Comparison of ENCODE assay signal across 19 cellular contexts in the genomic region with DNA sequence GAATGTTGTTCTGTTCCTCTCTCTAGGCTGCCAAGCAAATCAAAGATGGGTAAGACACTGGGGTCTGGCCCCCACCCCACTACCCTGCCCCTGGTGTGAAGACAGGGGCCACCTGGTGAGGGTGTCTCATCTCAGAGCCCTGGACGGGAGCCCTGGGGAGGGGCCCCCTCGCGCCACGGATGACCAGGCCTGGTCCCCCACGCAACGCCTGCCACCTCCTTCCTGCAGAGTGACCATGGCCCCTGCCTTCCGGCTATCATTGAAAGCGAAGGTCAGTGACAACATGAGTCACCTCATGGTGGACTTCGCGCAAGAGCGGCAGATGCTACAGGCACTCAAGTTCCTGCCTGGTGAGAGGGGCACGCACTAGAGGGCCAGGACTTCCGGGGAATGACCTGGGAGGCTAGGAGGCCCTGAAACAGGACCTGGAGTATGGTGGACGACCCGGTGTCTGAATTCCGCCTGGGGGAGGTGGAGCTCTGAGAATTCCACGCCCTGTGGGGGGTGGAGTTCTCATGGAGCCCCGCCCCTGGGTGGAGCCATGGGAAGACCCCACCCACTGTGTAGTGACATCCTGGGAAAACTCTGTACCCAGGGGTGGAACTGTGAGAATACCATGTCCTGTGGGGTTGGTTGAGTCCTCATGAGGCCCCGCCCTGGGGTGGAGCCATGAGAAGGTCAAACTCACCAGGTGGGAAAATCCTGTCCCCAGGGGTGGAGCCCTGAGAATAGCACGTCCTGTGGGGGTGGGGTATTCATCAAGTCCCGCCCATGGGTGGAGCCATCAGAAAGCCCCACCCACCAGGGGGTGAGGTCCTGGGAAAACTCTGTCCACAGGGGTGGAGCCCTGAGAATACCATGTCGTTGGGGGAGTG. TPM values are rescaled to one million over a fixed set of nuclear protein-coding genes. Genes with fewer than 3 reads are reported as not detected.
DNase-seq lines count a peak whose midpoint lies in the region; ATAC-seq and TF ChIP-seq lines count a peak whose summit lies in the region.
"Had no signal": no experiment of that assay in that cellular context is flagged by ENCODE, and none has a peak within 500 bp of the region (broad histone marks: within the 10 kb centered on the region; RNA-seq: fewer than 3 reads in every experiment).

No MANE protein-coding gene starts in this region.

- no peak overlapping the region for H3K27ac ChIP-seq in WERI-Rb-1
- H3K27ac ChIP-seq: esophagus muscularis mucosa, SK-N-MC, spleen, tibial artery had no signal

- no peaks in the 10 kb centered on the region for H3K27me3 ChIP-seq in WERI-Rb-1 (ENCODE audit: insufficient read depth, low read depth, severe bottlenecking)
- H3K27me3 ChIP-seq: MG63 had no signal

- POLR2A ChIA-PET in HEK293T (lab: Yijun Ruan, JAX) = no interaction called here

- H3K4me3 ChIP-seq in WERI-Rb-1 (ENCODE audit: low read depth, low read length) (no peak overlapping the region), mucosa of descending colon (no peak overlapping the region)
- H3K4me3 ChIP-seq: esophagus muscularis mucosa, GM12878, MG63, SK-N-MC, spleen, tibial artery had no signal

- ATAC-seq in mucosa of descending colon (peak; percentile 73), HG03135 (IDR thresholded peaks at IDR 0.05; ENCODE audit: unreplicated experiment) (no peak), HG03354 (IDR thresholded peaks at IDR 0.05; ENCODE audit: poor library complexity, severe bottlenecking, unreplicated experiment) (no peak)
- ATAC-seq: GM12878 had no signal

- peak; percentile 50 for DNase-seq in DMS53 (lab: John Stamatoyannopoulos, UW)
- DNase-seq in DMS53 treated with DMSO at 0.1 percent for 48 hours (lab: John Stamatoyannopoulos, UW; ENCODE audit: unreplicated experiment) = no peak
- DNase-seq in HEK293T (ENCODE audit: extremely low spot score) = peak; percentile 71
- peak; percentile 30 for DNase-seq in WERI-Rb-1
- peak in 2 of 3 donors; percentile 50 to 53 for DNase-seq in mucosa of descending colon
- no peak for DNase-seq in H4 (ENCODE audit: low spot score)
- DNase-seq: activated gamma-delta T cell treated with Interleukin-2 at 50 U/mL for 16 hours, NCI-H524 treated with DMSO at 0.1 percent for 48 hours, spleen, tibial artery had no signal

- CTCF ChIA-PET in HEK293T (lab: Yijun Ruan, JAX) = no interaction called here

- H3K9me3 ChIP-seq in WERI-Rb-1 (ENCODE audit: severe bottlenecking) (no peaks in the 10 kb centered on the region), mucosa of descending colon (no peaks in the 10 kb centered on the region)
- H3K9me3 ChIP-seq: esophagus muscularis mucosa, MG63, spleen, tibial artery had no signal

- intact Hi-C loops in mucosa of descending colon (cut with DNase I, micrococcal nuclease) = no loop called here

- H3K36me3 ChIP-seq in WERI-Rb-1 (peaks cover 30% of the 10 kb centered on the region), mucosa of descending colon (ENCODE audit: low read depth) (no peaks in the 10 kb centered on the region)
- H3K36me3 ChIP-seq: esophagus muscularis mucosa, MG63, spleen, tibial artery had no signal

- TF ChIP-seq CTCF in WERI-Rb-1 (IDR thresholded peaks at IDR 0.05; ENCODE audit: low read depth, low read length) = no peak
- no peak for TF ChIP-seq CTCF in mucosa of descending colon (IDR thresholded peaks at IDR 0.05)

- H3K4me1 ChIP-seq in mucosa of descending colon (ENCODE audit: low read depth) = no peaks in the 10 kb centered on the region
- H3K4me1 ChIP-seq: tibial artery had no signal

TF ChIP-seq in HEK293T, 16 proteins besides CTCF, POLR2A, EP300 and RAD21:
- no peak for TF ChIP-seq ARNT (IDR thresholded peaks at IDR 0.05)
- peak; percentile 48 for TF ChIP-seq SP1 (IDR thresholded peaks at IDR 0.05)

RNA-seq across cellular contexts. Expression of a gene that starts 6.1 kb away (rescaled TPM):
- total RNA-seq in mucosa of descending colon = 1 to 10 TPM in 1 of 3 donors, under 1 TPM in 2; 0.64 to 2.0 (median 0.84) TPM
- 19.0 and 26.7 TPM in 2 replicates for total RNA-seq in H4 (2014; rRNA removed; shearing (Covaris generic))

RNA-seq across cellular contexts. Expression of a gene that starts 8.3 kb away (rescaled TPM):
- 1 to 10 TPM in 2 of 3 donors, under 1 TPM in 1; 0.46 to 1.3 (median 1.2) TPM for total RNA-seq in mucosa of descending colon
- not detected in 2 replicates for total RNA-seq in H4 (2014; rRNA removed; shearing (Covaris generic))
- total RNA-seq: A673, cardiac septum, esophagus muscularis mucosa, osteocyte had no signal

RNA-seq across cellular contexts. Expression of a gene that starts 28.1 kb away (rescaled TPM):
- total RNA-seq in mucosa of descending colon = 100 to 1,000 TPM in 2 of 3 donors, 10 to 100 TPM in 1; 91.4 to 330 (median 183) TPM
- 0.19 and 0.78 TPM in 2 replicates for total RNA-seq in H4 (2014; rRNA removed; shearing (Covaris generic))

RNA-seq across cellular contexts. Expression of a gene that starts 31.4 kb away (rescaled TPM):
- 10 to 100 TPM in 2 of 3 donors, 1 to 10 TPM in 1; 4.6 to 27.8 (median 21.0) TPM for total RNA-seq in mucosa of descending colon
- not detected in 2 replicates for total RNA-seq in H4 (2014; rRNA removed; shearing (Covaris generic))
- total RNA-seq: A673, cardiac septum, esophagus muscularis mucosa, GM12878, osteocyte had no signal

RNA-seq across cellular contexts. Expression of a gene that starts 32.9 kb away (rescaled TPM):
- 10 to 100 TPM; 43.8 to 82.8 (median 49.0) TPM for total RNA-seq in mucosa of descending colon
- 1.7 and 2.9 TPM in 2 replicates for total RNA-seq in H4 (2014; rRNA removed; shearing (Covaris generic))

Comparison
In these comparisons a context has a peak if more than half of its experiments do, and no peak if none do; other contexts are left out.
1. DNase-seq: peak in DMS53 (single experiment), HEK293T (single experiment), WERI-Rb-1 (single experiment) and mucosa of descending colon (2 of 3); none in DMS53 treated with DMSO at 0.1 percent for 48 hours (single experiment) and H4 (single experiment).
2. RNA of a gene that starts 28.1 kb away (total RNA-seq): 91.4 to 330 TPM in mucosa of descending colon; 0.19 to 0.78 TPM in H4; every median in the first group is over 10 times any median in the second.